ENCODE assay signal across 25 cellular contexts in genomic region chr10:95920798-95921426, GRCh38. TPM values are rescaled to one million over a fixed set of nuclear protein-coding genes. Genes with fewer than 3 reads are reported as not detected.
DNase-seq lines count a peak whose midpoint lies in the region; ATAC-seq, FAIRE-seq and TF ChIP-seq lines count a peak whose summit lies in the region.
"Had no signal": no experiment of that assay in that cellular context is flagged by ENCODE, and none has a peak within 500 bp of the region (broad histone marks: within the 10 kb centered on the region; RNA-seq: fewer than 3 reads in every experiment).

No MANE protein-coding gene starts in this region.

- POLR2A ChIA-PET in HepG2 (lab: Yijun Ruan, JAX) = no interaction called here

- H3K27me3 ChIP-seq in HepG2 (ENCODE audit: control insufficient read depth in 1 of 2, insufficient read depth in 2 of 2, low read length in 2 of 2) (no peaks in the 10 kb centered on the region), right lobe of liver (no peaks in the 10 kb centered on the region), WERI-Rb-1 (ENCODE audit: insufficient read depth, low read depth, severe bottlenecking) (no peaks in the 10 kb centered on the region), endodermal cell (ENCODE audit: control insufficient read depth, insufficient read depth, low read length, poor library complexity, severe bottlenecking) (no peaks in the 10 kb centered on the region)
- no peaks in the 10 kb centered on the region for H3K27me3 ChIP-seq in effector memory CD4-positive, alpha-beta T cell (replicated peaks; ENCODE audit: control insufficient read depth, insufficient read depth, low read length, poor library complexity, severe bottlenecking)
- H3K27me3 ChIP-seq: BLaER1 had no signal

- 68% methylated on average over 6 of the region's 6 CpGs for WGBS in HepG2 (ENCODE audit: low lambda C conversion rate)
- 90% methylated on average over 3 of the region's 6 CpGs for WGBS in right lobe of liver (ENCODE audit: insufficient coverage, low coverage, low lambda C conversion rate, missing lambda C conversion rate)
- 75 to 83% methylated on average over 1 to 5 of the region's 6 CpGs for WGBS in endodermal cell (ENCODE audit: insufficient coverage in 1 of 2, insufficient read length in 1 of 2), 2 experiments

- H3K9me3 ChIP-seq in HepG2 (ENCODE audit: low read length) = no peaks in the 10 kb centered on the region
- H3K9me3 ChIP-seq in right lobe of liver = no peaks in the 10 kb centered on the region
- no peaks in the 10 kb centered on the region for H3K9me3 ChIP-seq in WERI-Rb-1 (ENCODE audit: severe bottlenecking)
- H3K9me3 ChIP-seq in endodermal cell (ENCODE audit: control insufficient read depth, low read length) = peaks cover 20% of the 10 kb centered on the region
- H3K9me3 ChIP-seq in effector memory CD4-positive, alpha-beta T cell (ENCODE audit: control insufficient read depth, low read length) = no peaks in the 10 kb centered on the region
- H3K9me3 ChIP-seq: HAP-1 had no signal

- no peak for TF ChIP-seq RAD21 in HepG2 (CRISPR knock-in tag; IDR thresholded peaks at IDR 0.05)

- TF ChIP-seq EP300 in HepG2 (IDR thresholded peaks at IDR 0.05; ENCODE audit: low read depth in 2 of 2, low read length in 2 of 2) (no peak), HepG2 (CRISPR knock-in tag; IDR thresholded peaks at IDR 0.05; ENCODE audit: borderline replicate concordance) (no peak)

- no peaks in the 10 kb centered on the region for H3K79me2 ChIP-seq in HepG2 (ENCODE audit: insufficient read depth, low read length)

- H3K27ac ChIP-seq in HepG2 (ENCODE audit: extremely low read length, insufficient read depth, low read length) (no peak overlapping the region), right lobe of liver (no peak overlapping the region), WERI-Rb-1 (no peak overlapping the region), endodermal cell (ENCODE audit: low read depth, low read length) (no peak overlapping the region)
- no peak overlapping the region for H3K27ac ChIP-seq in effector memory CD4-positive, alpha-beta T cell (ENCODE audit: insufficient read depth, low read length, poor library complexity, severe bottlenecking)
- H3K27ac ChIP-seq: BLaER1, HL-60 had no signal

- no peak overlapping the region for H2AFZ ChIP-seq in HepG2 (ENCODE audit: low read length)

- no peaks in the 10 kb centered on the region for H3K27me3 Mint-ChIP-seq in endodermal cell (ENCODE audit: insufficient read depth)
- H3K27me3 Mint-ChIP-seq: IgD-negative memory B cell had no signal

- H3K4me3 ChIP-seq in HepG2 (replicated peaks in 1 of 3; ENCODE audit: insufficient read depth in 1 of 3, low read depth in 2 of 3, low read length in 3 of 3) = no peak overlapping the region
- H3K4me3 ChIP-seq in right lobe of liver = no peak overlapping the region
- no peak overlapping the region for H3K4me3 ChIP-seq in WERI-Rb-1 (ENCODE audit: low read depth, low read length)
- H3K4me3 ChIP-seq in endodermal cell (ENCODE audit: low read length) = peak overlapping the region; percentile 33
- no peak overlapping the region for H3K4me3 ChIP-seq in effector memory CD4-positive, alpha-beta T cell (ENCODE audit: insufficient read depth, low read depth, low read length, poor library complexity, severe bottlenecking)
- H3K4me3 ChIP-seq: BLaER1, GM12878, HAP-1 had no signal

- ATAC-seq in HepG2 (no peak; the same call in 2 of the 3 replicates), right lobe of liver (no peak), GM19455 (IDR thresholded peaks at IDR 0.05; ENCODE audit: unreplicated experiment) (no peak)
- ATAC-seq: GM12878 had no signal

- H3K9ac ChIP-seq in HepG2 (ENCODE audit: insufficient read depth, low read depth, low read length) (no peak overlapping the region), endodermal cell (ENCODE audit: extremely low read depth, low read length, poor library complexity, severe bottlenecking) (no peak overlapping the region)
- H3K9ac ChIP-seq: BLaER1 had no signal

- in situ Hi-C loops in HepG2 (cut with HindIII; ENCODE audit: extremely low pct_ligation_motif_present, low pct_unique_long_range_greater_than_20kb) = no loop called here

- peaks cover 4% of the 10 kb centered on the region for H3K36me3 Mint-ChIP-seq in endodermal cell (ENCODE audit: low read depth)
- H3K36me3 Mint-ChIP-seq: CD14-positive monocyte, IgD-negative memory B cell had no signal

- H4K20me1 ChIP-seq in HepG2 (ENCODE audit: insufficient read depth, low read length) = no peaks in the 10 kb centered on the region
- H4K20me1 ChIP-seq: BLaER1 had no signal

- no peak for FAIRE-seq in HepG2 (lab: Jason Lieb, UNC)
- FAIRE-seq: GM12878, GM19239 had no signal

- intact Hi-C loops in HepG2 (cut with micrococcal nuclease; ENCODE audit: unreplicated experiment) = no loop called here
- intact Hi-C loops in right lobe of liver (cut with DNase I) = no loop called here

- H3K4me1 ChIP-seq in HepG2 (ENCODE audit: insufficient read depth, low read length) = no peaks in the 10 kb centered on the region
- no peaks in the 10 kb centered on the region for H3K4me1 ChIP-seq in right lobe of liver
- H3K4me1 ChIP-seq in endodermal cell (ENCODE audit: control insufficient read depth, insufficient read depth, low read length) = peaks cover 10% of the 10 kb centered on the region
- H3K4me1 ChIP-seq in effector memory CD4-positive, alpha-beta T cell (ENCODE audit: control insufficient read depth, insufficient read depth, low read length, poor library complexity, severe bottlenecking) = no peaks in the 10 kb centered on the region
- H3K4me1 ChIP-seq: HAP-1 had no signal

- TF ChIP-seq CTCF in HepG2 (CRISPR knock-in tag; IDR thresholded peaks at IDR 0.05) = no peak
- TF ChIP-seq CTCF in right lobe of liver (IDR thresholded peaks at IDR 0.05) = no peak
- TF ChIP-seq CTCF in WERI-Rb-1 (IDR thresholded peaks at IDR 0.05; ENCODE audit: low read depth, low read length) = no peak
- no peak for TF ChIP-seq CTCF in endodermal cell (conservative IDR thresholded peaks at IDR 0.05)

- H3K36me3 ChIP-seq in HepG2 (replicated peaks in 1 of 2; ENCODE audit: control insufficient read depth in 1 of 2, insufficient read depth in 2 of 2, low read length in 2 of 2) (no peaks in the 10 kb centered on the region), right lobe of liver (no peaks in the 10 kb centered on the region), WERI-Rb-1 (no peaks in the 10 kb centered on the region), endodermal cell (ENCODE audit: control insufficient read depth, insufficient read depth, low read length) (no peaks in the 10 kb centered on the region)
- H3K36me3 ChIP-seq in effector memory CD4-positive, alpha-beta T cell (ENCODE audit: control insufficient read depth, insufficient read depth, low read length) = no peaks in the 10 kb centered on the region
- H3K36me3 ChIP-seq: BLaER1, HAP-1 had no signal

- H3K4me1 Mint-ChIP-seq in endodermal cell = peaks cover 12% of the 10 kb centered on the region
- H3K4me1 Mint-ChIP-seq: CD14-positive monocyte; CD4-positive, alpha-beta memory T cell; IgD-negative memory B cell had no signal

- no peak overlapping the region for H3K4me2 ChIP-seq in HepG2 (ENCODE audit: low read depth, low read length)
- H3K4me2 ChIP-seq: BLaER1 had no signal

- no peak for TF ChIP-seq POLR2A in HepG2 (IDR thresholded peaks at IDR 0.05; ENCODE audit: insufficient read depth in 1 of 2, low read depth in 2 of 2, low read length in 2 of 2)
- TF ChIP-seq POLR2A in right lobe of liver (IDR thresholded peaks at IDR 0.05) = no peak

- peak overlapping the region; percentile 87 for H3K27ac Mint-ChIP-seq in endodermal cell
- H3K27ac Mint-ChIP-seq: CD14-positive monocyte, IgD-negative memory B cell had no signal

- DNase-seq in HepG2 (ENCODE audit: low spot score) = no peak
- DNase-seq in right lobe of liver = no peak
- DNase-seq in WERI-Rb-1 = peak; percentile 13
- DNase-seq in endodermal cell = peak; percentile 61
- no peak for DNase-seq in effector memory CD4-positive, alpha-beta T cell
- no peak for DNase-seq in ureter (ENCODE audit: low spot score)
- no peak for DNase-seq in HUDEP-2 (lab: John Stamatoyannopoulos, UW; ENCODE audit: unreplicated experiment in 76 of 76)
- DNase-seq: 8988T; Calu3; CD4-positive, alpha-beta memory T cell; DMS79 treated with DMSO at 0.1 percent for 48 hours; GOT3; KBM-7 had no signal

- BruUV-seq in HepG2 (replicated peaks; lab: Mats Ljungman, UMichigan) = no TSS peak

- CTCF ChIA-PET in HepG2 (lab: Yijun Ruan, JAX; ENCODE audit: low intra/inter-chr PET ratio, low total read pairs) = no interaction called here

- H3K4me3 Mint-ChIP-seq in endodermal cell = no peak overlapping the region
- H3K4me3 Mint-ChIP-seq: CD14-positive monocyte; CD4-positive, alpha-beta memory T cell; IgD-negative memory B cell had no signal

- no peaks in the 10 kb centered on the region for H3K9me3 Mint-ChIP-seq in endodermal cell
- H3K9me3 Mint-ChIP-seq: CD4-positive, alpha-beta memory T cell; IgD-negative memory B cell had no signal

RNA-seq across cellular contexts. Expression of gene CC2D2B, which starts 13.1 kb away (rescaled TPM):
- total RNA-seq in HepG2 (2016; rRNA removed; fragmentation: Illumina TruSeq; extraction: Trizol) = 0.20 and 0.22 TPM in 2 replicates
- not detected in 2 replicates for total RNA-seq in HepG2 (2016; cell fraction: cytosol; rRNA removed; fragmentation: Illumina TruSeq; extraction: Trizol; ENCODE audit: low read depth)
- 0.26 and 0.36 TPM in 2 replicates for total RNA-seq in HepG2 (2016; cell fraction: insoluble cytoplasmic fraction; rRNA removed; fragmentation: Illumina TruSeq; extraction: Trizol)
- 0.17 and 0.43 TPM in 2 replicates for total RNA-seq in HepG2 (2016; cell fraction: membrane; rRNA removed; fragmentation: Illumina TruSeq; extraction: Trizol)
- 0.53 and 0.94 TPM in 2 replicates for total RNA-seq in HepG2 (2016; cell fraction: nucleus; rRNA removed; fragmentation: Illumina TruSeq; extraction: Trizol)
- not detected in 2 replicates for polyA plus RNA-seq in HepG2 (2011; rRNA removed)
- polyA plus RNA-seq in HepG2 (2011; cell fraction: cytosol; rRNA removed) = not detected in 2 replicates
- not detected in 2 replicates for polyA plus RNA-seq in HepG2 (2011; cell fraction: nucleus; rRNA removed)
- 0.11 and 0.12 TPM in 2 replicates for polyA plus RNA-seq in HepG2 (2012)
- 0.18 and 0.54 TPM in 2 replicates for polyA plus RNA-seq in HepG2 (2016; cell fraction: cytosol; fragmentation: Illumina TruSeq; extraction: Trizol; ENCODE audit: low read depth)
- polyA plus RNA-seq in HepG2 (2016; cell fraction: insoluble cytoplasmic fraction; fragmentation: Illumina TruSeq; extraction: Trizol; ENCODE audit: low read depth) = 0.44 TPM in 1 of 2 replicates, not detected in the other
- polyA plus RNA-seq in HepG2 (2016; cell fraction: membrane; fragmentation: Illumina TruSeq; extraction: Trizol; ENCODE audit: low read depth) = 0.65 TPM in 1 of 2 replicates, not detected in the other
- polyA plus RNA-seq in HepG2 (2016; cell fraction: nucleus; fragmentation: Illumina TruSeq; extraction: Trizol; ENCODE audit: insufficient read depth, low read depth) = 0.47 TPM in 1 of 2 replicates, not detected in the other
- not detected in 2 replicates for polyA minus RNA-seq in HepG2 (2011; rRNA and poly(A)+ RNA removed; ENCODE audit: low replicate concordance)
- not detected in 2 replicates for polyA minus RNA-seq in HepG2 (2011; cell fraction: cytosol; rRNA and poly(A)+ RNA removed)
- not detected in 2 replicates for polyA minus RNA-seq in HepG2 (2011; cell fraction: nucleus; rRNA and poly(A)+ RNA removed)
- total RNA-seq in right lobe of liver = under 1 TPM in 4 of 6 experiments, not detected in 2; 0.10 to 0.86 (median 0.27) TPM
- total RNA-seq in endodermal cell = 1 to 10 TPM in 1 of 2 donors, under 1 TPM in 1; 0.33 to 1.4 TPM
- 0.21 TPM for polyA plus RNA-seq in endodermal cell (2013, experiment 1 of 2)
- polyA plus RNA-seq in endodermal cell (2013, experiment 2 of 2) = not detected
- 7.0 TPM for total RNA-seq in ureter
- total RNA-seq: A673, Calu3, G401, HT1080 had no signal
- polyA plus RNA-seq: AG04450 had no signal

Comparison
In these comparisons a context has a peak if more than half of its experiments do, and no peak if none do; other contexts are left out.
1. DNase-seq: peak in WERI-Rb-1 (single experiment) and endodermal cell (single experiment); none in HepG2 (single experiment), right lobe of liver (0 of 3), effector memory CD4-positive, alpha-beta T cell (0 of 3), ureter (single experiment) and HUDEP-2 (0 of 76).